9 cellular contexts compared by ENCODE assay signal in the genomic region with DNA sequence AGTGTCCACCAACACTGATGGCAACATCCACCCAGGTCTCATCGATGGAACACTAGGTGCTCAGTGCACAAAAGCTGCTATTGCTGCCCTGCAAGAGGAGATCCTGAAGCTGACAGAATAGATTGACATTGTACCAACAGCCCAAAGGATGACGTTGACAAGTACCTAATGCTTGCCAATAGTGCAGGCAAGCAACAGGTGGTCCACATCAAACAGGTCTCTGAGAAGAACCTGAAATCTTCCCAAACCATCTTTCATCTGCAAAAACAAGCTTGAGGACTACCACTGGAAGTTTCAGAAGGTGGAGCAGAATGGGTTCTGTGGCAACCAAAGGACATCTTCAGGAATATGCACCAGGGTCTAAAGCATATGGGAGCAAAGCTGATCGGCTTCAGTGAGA. TPM values are rescaled to one million over a fixed set of nuclear protein-coding genes. Genes with fewer than 3 reads are reported as not detected.
"Had no signal": no experiment of that assay in that cellular context is flagged by ENCODE, and none has a peak within 500 bp of the region (broad histone marks: within the 10 kb centered on the region; RNA-seq: fewer than 3 reads in every experiment).

No MANE protein-coding gene starts in this region.

- FAIRE-seq: G401.6, GM12878, GM12891, GM12892, GM18507, GM19239 had no signal

- H3K4me3 ChIP-seq: GM12878 had no signal

- DNase-seq: GDM1, GF-D8 had no signal

- ATAC-seq: GM12878 had no signal

RNA-seq across cellular contexts. Expression of a gene that starts 15.8 kb away (rescaled TPM):
- total RNA-seq: G401, GM12878 had no signal
